ENCODE assay signal across 11 cellular contexts in genomic region chr4:26192921-26193894, GRCh38.
DNase-seq lines count a peak whose midpoint lies in the region; ATAC-seq and TF ChIP-seq lines count a peak whose summit lies in the region.
"Had no signal": no experiment of that assay in that cellular context is flagged by ENCODE, and none has a peak within 500 bp of the region (broad histone marks: within the 10 kb centered on the region; RNA-seq: fewer than 3 reads in every experiment).

No MANE protein-coding gene starts in this region.

- peak; percentile 34 for ATAC-seq in GM18861 (IDR thresholded peaks at IDR 0.05; ENCODE audit: unreplicated experiment)
- peak; percentile 33 for ATAC-seq in HG02981 (IDR thresholded peaks at IDR 0.05; ENCODE audit: unreplicated experiment)
- no peak for ATAC-seq in lower lobe of right lung

- H3K4me1 ChIP-seq in BE2C (no peaks in the 10 kb centered on the region), lower lobe of right lung (peaks cover 9% of the 10 kb centered on the region)

- no peaks in the 10 kb centered on the region for H3K36me3 ChIP-seq in BE2C
- no peaks in the 10 kb centered on the region for H3K36me3 ChIP-seq in lower lobe of right lung

- H3K9me3 ChIP-seq in BE2C (no peaks in the 10 kb centered on the region; the same call in 1 of the 2 replicates), lower lobe of right lung (no peaks in the 10 kb centered on the region)

- intact Hi-C loops in lower lobe of right lung (cut with DNase I), result no loop called here

- H3K4me3 ChIP-seq in BE2C (ENCODE audit: low read depth, low read length) (no peak overlapping the region), lower lobe of right lung (no peak overlapping the region)

- peak; percentile 2; the same call in 1 of the 2 replicates for TF ChIP-seq CTCF in BE2C (IDR thresholded peaks at IDR 0.05; ENCODE audit: low read depth, low read length)
- TF ChIP-seq CTCF in lower lobe of right lung (IDR thresholded peaks at IDR 0.05), result no peak

- no peak overlapping the region for H3K27ac ChIP-seq in lower lobe of right lung
- H3K27ac ChIP-seq: epithelial cell of prostate had no signal

- DNase-seq in BE2C, result no peak
- DNase-seq in amniotic epithelial cell (ENCODE audit: low read depth), result peak; percentile 71
- no peak for DNase-seq in NCI-H1105 treated with DMSO at 0.1 percent for 48 hours (lab: John Stamatoyannopoulos, UW)
- DNase-seq in NCI-H774 (lab: John Stamatoyannopoulos, UW), result no peak
- DNase-seq in lower lobe of right lung, result no peak
- DNase-seq in NCI-H748 (lab: John Stamatoyannopoulos, UW; ENCODE audit: unreplicated experiment), result no peak
- DNase-seq: DMS 273 treated with DMSO at 0.1 percent for 48 hours; stimulated activated CD4-positive, alpha-beta T cell treated with anti-CD3 and anti-CD28 coated beads, Interleukin-2, amount 100 ng/mL, for 24 hours had no signal

- H3K27me3 ChIP-seq in BE2C, result no peaks in the 10 kb centered on the region
- no peaks in the 10 kb centered on the region for H3K27me3 ChIP-seq in lower lobe of right lung (ENCODE audit: low read depth)

Comparison
In these comparisons a context has a peak if more than half of its experiments do, and no peak if none do; other contexts are left out.
1. ATAC-seq: peak in GM18861 (single experiment) and HG02981 (single experiment); none in lower lobe of right lung (0 of 2).